In the genomic region with DNA sequence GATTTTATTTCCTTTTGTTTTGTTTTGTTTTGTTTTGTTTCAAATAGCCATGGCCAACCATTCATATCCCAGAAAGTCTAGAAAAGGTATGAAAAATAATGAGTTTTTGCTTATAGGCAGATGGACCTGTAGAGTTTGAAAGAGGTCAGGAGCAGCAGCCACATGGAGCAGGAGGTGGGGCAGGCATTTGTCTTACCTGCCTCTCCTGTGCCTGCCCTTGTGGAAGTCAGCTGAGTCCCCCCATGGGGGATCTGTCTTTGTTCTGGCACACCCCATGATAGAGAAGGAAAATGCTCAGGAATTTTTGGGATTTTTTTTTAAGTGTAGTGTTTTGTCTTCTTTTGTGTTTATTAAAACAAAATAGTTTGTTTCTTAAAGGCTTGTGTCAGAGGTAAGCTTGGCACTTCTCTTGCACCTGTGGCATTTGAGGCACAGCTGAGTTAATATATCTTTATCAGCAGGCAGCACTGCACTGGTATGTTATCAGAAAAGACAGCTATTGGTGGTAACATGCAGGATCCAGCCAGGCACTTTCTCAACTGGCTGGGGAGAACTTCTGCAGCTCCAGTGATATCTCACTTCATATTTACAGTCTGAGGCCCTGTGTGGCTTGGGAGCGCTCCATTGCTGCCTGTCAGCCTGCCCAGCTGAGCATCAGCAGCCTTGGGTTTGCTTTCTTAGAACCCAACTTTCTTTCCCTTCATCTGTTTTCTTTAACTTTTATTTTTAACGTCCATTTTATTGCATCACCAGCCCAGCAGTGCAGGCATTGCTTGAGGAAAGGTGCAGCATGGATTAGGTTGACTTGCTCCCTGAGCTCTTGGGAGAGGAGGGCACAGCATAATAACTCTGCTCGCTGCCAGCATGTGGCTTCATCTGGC, we compare ENCODE assay signal across 1 cellular context.
TF ChIP-seq lines count a peak whose summit lies in the region.

No MANE protein-coding gene starts in this region.

TF ChIP-seq in K562, 482 proteins besides CTCF, POLR2A, EP300 and RAD21 (continued from another document and continues in another):
- TF ChIP-seq HMGXB4 (CRISPR knock-in tag; IDR thresholded peaks at IDR 0.05) = no peak
- no peak for TF ChIP-seq FOXA1 (IDR thresholded peaks at IDR 0.05; ENCODE audit: borderline replicate concordance)
- TF ChIP-seq, protein P1, sequence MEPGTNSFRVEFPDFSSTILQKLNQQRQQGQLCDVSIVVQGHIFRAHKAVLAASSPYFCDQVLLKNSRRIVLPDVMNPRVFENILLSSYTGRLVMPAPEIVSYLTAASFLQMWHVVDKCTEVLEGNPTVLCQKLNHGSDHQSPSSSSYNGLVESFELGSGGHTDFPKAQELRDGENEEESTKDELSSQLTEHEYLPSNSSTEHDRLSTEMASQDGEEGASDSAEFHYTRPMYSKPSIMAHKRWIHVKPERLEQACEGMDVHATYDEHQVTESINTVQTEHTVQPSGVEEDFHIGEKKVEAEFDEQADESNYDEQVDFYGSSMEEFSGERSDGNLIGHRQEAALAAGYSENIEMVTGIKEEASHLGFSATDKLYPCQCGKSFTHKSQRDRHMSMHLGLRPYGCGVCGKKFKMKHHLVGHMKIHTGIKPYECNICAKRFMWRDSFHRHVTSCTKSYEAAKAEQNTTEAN (CRISPR knock-in tag; IDR thresholded peaks at IDR 0.05) = no peak
- TF ChIP-seq NR1H2 (CRISPR knock-in tag; IDR thresholded peaks at IDR 0.05) = no peak
- TF ChIP-seq RCOR1 (IDR thresholded peaks at IDR 0.05; ENCODE audit: borderline replicate concordance in 1 of 2, low read depth in 2 of 2, low read length in 2 of 2) = peak in 1 of 2 experiments; percentile 84; a peak in 2 of 4 replicates
- TF ChIP-seq NFE2L1 (tag; IDR thresholded peaks at IDR 0.05; ENCODE audit: borderline replicate concordance, low read depth) = no peak
- TF ChIP-seq CBFA2T3 (IDR thresholded peaks at IDR 0.05) = peak; percentile 97
- TF ChIP-seq CXXC5 (CRISPR knock-in tag; IDR thresholded peaks at IDR 0.05) = 0 out of 2 replicates have a peak, but pooled peaks have one; percentile 46
- TF ChIP-seq, protein P2, sequence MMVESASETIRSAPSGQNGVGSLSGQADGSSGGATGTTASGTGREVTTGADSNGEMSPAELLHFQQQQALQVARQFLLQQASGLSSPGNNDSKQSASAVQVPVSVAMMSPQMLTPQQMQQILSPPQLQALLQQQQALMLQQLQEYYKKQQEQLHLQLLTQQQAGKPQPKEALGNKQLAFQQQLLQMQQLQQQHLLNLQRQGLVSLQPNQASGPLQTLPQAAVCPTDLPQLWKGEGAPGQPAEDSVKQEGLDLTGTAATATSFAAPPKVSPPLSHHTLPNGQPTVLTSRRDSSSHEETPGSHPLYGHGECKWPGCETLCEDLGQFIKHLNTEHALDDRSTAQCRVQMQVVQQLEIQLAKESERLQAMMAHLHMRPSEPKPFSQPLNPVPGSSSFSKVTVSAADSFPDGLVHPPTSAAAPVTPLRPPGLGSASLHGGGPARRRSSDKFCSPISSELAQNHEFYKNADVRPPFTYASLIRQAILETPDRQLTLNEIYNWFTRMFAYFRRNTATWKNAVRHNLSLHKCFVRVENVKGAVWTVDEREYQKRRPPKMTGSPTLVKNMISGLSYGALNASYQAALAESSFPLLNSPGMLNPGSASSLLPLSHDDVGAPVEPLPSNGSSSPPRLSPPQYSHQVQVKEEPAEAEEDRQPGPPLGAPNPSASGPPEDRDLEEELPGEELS (CRISPR knock-in tag; IDR thresholded peaks at IDR 0.05; ENCODE audit: borderline replicate concordance) = 0 out of 2 replicates have a peak, but pooled peaks have one; percentile 60
- TF ChIP-seq PBX2 (CRISPR knock-in tag; IDR thresholded peaks at IDR 0.05; ENCODE audit: low read depth) = no peak
- no peak for TF ChIP-seq PBX2 (tag; conservative IDR thresholded peaks at IDR 0.05; ENCODE audit: low read depth)
- TF ChIP-seq, protein P3, sequence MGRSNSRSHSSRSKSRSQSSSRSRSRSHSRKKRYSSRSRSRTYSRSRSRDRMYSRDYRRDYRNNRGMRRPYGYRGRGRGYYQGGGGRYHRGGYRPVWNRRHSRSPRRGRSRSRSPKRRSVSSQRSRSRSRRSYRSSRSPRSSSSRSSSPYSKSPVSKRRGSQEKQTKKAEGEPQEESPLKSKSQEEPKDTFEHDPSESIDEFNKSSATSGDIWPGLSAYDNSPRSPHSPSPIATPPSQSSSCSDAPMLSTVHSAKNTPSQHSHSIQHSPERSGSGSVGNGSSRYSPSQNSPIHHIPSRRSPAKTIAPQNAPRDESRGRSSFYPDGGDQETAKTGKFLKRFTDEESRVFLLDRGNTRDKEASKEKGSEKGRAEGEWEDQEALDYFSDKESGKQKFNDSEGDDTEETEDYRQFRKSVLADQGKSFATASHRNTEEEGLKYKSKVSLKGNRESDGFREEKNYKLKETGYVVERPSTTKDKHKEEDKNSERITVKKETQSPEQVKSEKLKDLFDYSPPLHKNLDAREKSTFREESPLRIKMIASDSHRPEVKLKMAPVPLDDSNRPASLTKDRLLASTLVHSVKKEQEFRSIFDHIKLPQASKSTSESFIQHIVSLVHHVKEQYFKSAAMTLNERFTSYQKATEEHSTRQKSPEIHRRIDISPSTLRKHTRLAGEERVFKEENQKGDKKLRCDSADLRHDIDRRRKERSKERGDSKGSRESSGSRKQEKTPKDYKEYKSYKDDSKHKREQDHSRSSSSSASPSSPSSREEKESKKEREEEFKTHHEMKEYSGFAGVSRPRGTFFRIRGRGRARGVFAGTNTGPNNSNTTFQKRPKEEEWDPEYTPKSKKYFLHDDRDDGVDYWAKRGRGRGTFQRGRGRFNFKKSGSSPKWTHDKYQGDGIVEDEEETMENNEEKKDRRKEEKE (IDR thresholded peaks at IDR 0.05; ENCODE audit: borderline replicate concordance in 1 of 2, control insufficient read depth in 1 of 2, low read depth in 2 of 2, low read length in 1 of 2) = no peak
- no peak for TF ChIP-seq PPARD (CRISPR knock-in tag; IDR thresholded peaks at IDR 0.05)
- TF ChIP-seq ZNF507 (tag; conservative IDR thresholded peaks at IDR 0.05) = no peak
- TF ChIP-seq ZNF445 (CRISPR knock-in tag; IDR thresholded peaks at IDR 0.05; ENCODE audit: low read depth) = no peak
- TF ChIP-seq RB1 (IDR thresholded peaks at IDR 0.05; ENCODE audit: low read depth) = no peak
- TF ChIP-seq, protein P4, sequence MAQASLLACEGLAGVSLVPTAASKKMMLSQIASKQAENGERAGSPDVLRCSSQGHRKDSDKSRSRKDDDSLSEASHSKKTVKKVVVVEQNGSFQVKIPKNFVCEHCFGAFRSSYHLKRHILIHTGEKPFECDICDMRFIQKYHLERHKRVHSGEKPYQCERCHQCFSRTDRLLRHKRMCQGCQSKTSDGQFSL (CRISPR knock-in tag; IDR thresholded peaks at IDR 0.05) = no peak
- TF ChIP-seq, protein P4 (tag; IDR thresholded peaks at IDR 0.05) = peak in 1 of 2 experiments; percentile 46; a peak in 1 of 4 replicates
- TF ChIP-seq ESRRA (IDR thresholded peaks at IDR 0.05; ENCODE audit: borderline replicate concordance, low read depth) = no peak; the same call in 1 of the 2 replicates
- TF ChIP-seq HCFC1 (IDR thresholded peaks at IDR 0.05; ENCODE audit: low read depth, low read length) = no peak
- peak; percentile 85 for TF ChIP-seq NFIC (IDR thresholded peaks at IDR 0.05)
- no peak for TF ChIP-seq TAF1 (IDR thresholded peaks at IDR 0.05; ENCODE audit: control insufficient read depth, extremely low read depth, insufficient read depth, low read length, severe bottlenecking)
- no peak for TF ChIP-seq HOMEZ (CRISPR knock-in tag; IDR thresholded peaks at IDR 0.05)
- TF ChIP-seq ILF3 (IDR thresholded peaks at IDR 0.05; ENCODE audit: borderline replicate concordance) = no peak
- no peak for TF ChIP-seq TCFL5 (CRISPR knock-in tag; conservative IDR thresholded peaks at IDR 0.05)
- no peak for TF ChIP-seq SP1 (CRISPR knock-in tag; IDR thresholded peaks at IDR 0.05)
- no peak for TF ChIP-seq NELFE (IDR thresholded peaks at IDR 0.05; ENCODE audit: insufficient read depth, insufficient read length)
- no peak for TF ChIP-seq ZKSCAN1 (IDR thresholded peaks at IDR 0.05; ENCODE audit: low read depth, low read length)
- no peak for TF ChIP-seq GTF2A2 (tag; IDR thresholded peaks at IDR 0.05)
- TF ChIP-seq, protein P5, sequence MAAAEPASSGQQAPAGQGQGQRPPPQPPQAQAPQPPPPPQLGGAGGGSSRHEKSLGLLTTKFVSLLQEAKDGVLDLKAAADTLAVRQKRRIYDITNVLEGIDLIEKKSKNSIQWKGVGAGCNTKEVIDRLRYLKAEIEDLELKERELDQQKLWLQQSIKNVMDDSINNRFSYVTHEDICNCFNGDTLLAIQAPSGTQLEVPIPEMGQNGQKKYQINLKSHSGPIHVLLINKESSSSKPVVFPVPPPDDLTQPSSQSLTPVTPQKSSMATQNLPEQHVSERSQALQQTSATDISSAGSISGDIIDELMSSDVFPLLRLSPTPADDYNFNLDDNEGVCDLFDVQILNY (CRISPR knock-in tag; IDR thresholded peaks at IDR 0.05) = no peak
- TF ChIP-seq STAG1 (CRISPR knock-in tag; IDR thresholded peaks at IDR 0.05; ENCODE audit: borderline replicate concordance) = no peak
- TF ChIP-seq HIVEP1 (CRISPR knock-in tag; IDR thresholded peaks at IDR 0.05) = no peak
- no peak for TF ChIP-seq THAP12 (CRISPR knock-in tag; IDR thresholded peaks at IDR 0.05)
- no peak for TF ChIP-seq NR2C2 (CRISPR knock-in tag; IDR thresholded peaks at IDR 0.05)
- no peak for TF ChIP-seq NR2C2 (tag; IDR thresholded peaks at IDR 0.05)
- TF ChIP-seq ZNF830 (CRISPR knock-in tag; IDR thresholded peaks at IDR 0.05) = no peak
- no peak for TF ChIP-seq RUNX1 (IDR thresholded peaks at IDR 0.05; ENCODE audit: low read depth)
- TF ChIP-seq, protein P6, sequence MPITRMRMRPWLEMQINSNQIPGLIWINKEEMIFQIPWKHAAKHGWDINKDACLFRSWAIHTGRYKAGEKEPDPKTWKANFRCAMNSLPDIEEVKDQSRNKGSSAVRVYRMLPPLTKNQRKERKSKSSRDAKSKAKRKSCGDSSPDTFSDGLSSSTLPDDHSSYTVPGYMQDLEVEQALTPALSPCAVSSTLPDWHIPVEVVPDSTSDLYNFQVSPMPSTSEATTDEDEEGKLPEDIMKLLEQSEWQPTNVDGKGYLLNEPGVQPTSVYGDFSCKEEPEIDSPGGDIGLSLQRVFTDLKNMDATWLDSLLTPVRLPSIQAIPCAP (CRISPR knock-in tag; IDR thresholded peaks at IDR 0.05; ENCODE audit: borderline replicate concordance) = no peak
- no peak for TF ChIP-seq KLF10 (CRISPR knock-in tag; IDR thresholded peaks at IDR 0.05)
- no peak for TF ChIP-seq TFAM (CRISPR knock-in tag; conservative IDR thresholded peaks at IDR 0.05)
